In genomic region chr2:233142355-233142897, GRCh38 we compare ENCODE assay signal across 1 cellular context.
TF ChIP-seq lines count a peak whose summit lies in the region.

No MANE protein-coding gene starts in this region.

TF ChIP-seq in GM12878, 131 proteins besides CTCF, POLR2A, EP300 and RAD21 (continued from another document and continues in another):
- TF ChIP-seq, protein P1, sequence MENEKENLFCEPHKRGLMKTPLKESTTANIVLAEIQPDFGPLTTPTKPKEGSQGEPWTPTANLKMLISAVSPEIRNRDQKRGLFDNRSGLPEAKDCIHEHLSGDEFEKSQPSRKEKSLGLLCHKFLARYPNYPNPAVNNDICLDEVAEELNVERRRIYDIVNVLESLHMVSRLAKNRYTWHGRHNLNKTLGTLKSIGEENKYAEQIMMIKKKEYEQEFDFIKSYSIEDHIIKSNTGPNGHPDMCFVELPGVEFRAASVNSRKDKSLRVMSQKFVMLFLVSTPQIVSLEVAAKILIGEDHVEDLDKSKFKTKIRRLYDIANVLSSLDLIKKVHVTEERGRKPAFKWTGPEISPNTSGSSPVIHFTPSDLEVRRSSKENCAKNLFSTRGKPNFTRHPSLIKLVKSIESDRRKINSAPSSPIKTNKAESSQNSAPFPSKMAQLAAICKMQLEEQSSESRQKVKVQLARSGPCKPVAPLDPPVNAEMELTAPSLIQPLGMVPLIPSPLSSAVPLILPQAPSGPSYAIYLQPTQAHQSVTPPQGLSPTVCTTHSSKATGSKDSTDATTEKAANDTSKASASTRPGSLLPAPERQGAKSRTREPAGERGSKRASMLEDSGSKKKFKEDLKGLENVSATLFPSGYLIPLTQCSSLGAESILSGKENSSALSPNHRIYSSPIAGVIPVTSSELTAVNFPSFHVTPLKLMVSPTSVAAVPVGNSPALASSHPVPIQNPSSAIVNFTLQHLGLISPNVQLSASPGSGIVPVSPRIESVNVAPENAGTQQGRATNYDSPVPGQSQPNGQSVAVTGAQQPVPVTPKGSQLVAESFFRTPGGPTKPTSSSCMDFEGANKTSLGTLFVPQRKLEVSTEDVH (IDR thresholded peaks at IDR 0.05; ENCODE audit: low read depth, partially characterized antibody), result no peak
- TF ChIP-seq HCFC1 (IDR thresholded peaks at IDR 0.05; ENCODE audit: low read length) (no peak), FOXM1 (IDR thresholded peaks at IDR 0.05; ENCODE audit: low read depth, low read length) (0 out of 2 replicates have a peak, but pooled peaks have one; percentile 16), NR2C1 (IDR thresholded peaks at IDR 0.05) (no peak), BHLHE40 (IDR thresholded peaks at IDR 0.05; ENCODE audit: borderline replicate concordance in 1 of 2, low read depth in 2 of 2, low read length in 1 of 2) (peak; percentile 47 to 48; a peak in 2 of 4 replicates), MYC (IDR thresholded peaks at IDR 0.05; ENCODE audit: insufficient read depth, insufficient read length, insufficient replicate concordance, low read length, severe bottlenecking) (no peak), FOS (IDR thresholded peaks at IDR 0.05; ENCODE audit: borderline replicate concordance, extremely low read depth, insufficient read length) (no peak), USF2 (IDR thresholded peaks at IDR 0.05; ENCODE audit: borderline replicate concordance, low read depth, low read length) (peak; percentile 51; the same call in 1 of the 2 replicates), IKZF1 (conservative IDR thresholded peaks at IDR 0.05) (peak; percentile 72), CHD4 (IDR thresholded peaks at IDR 0.05) (no peak), KAT2A (conservative IDR thresholded peaks at IDR 0.05; ENCODE audit: control insufficient read depth, low read depth, low read length) (no peak), SREBF2 (IDR thresholded peaks at IDR 0.05; ENCODE audit: low read length) (no peak), YY1 (IDR thresholded peaks at IDR 0.05; ENCODE audit: low read depth, low read length) (peak; percentile 38; the same call in 1 of the 2 replicates), RFX5 (IDR thresholded peaks at IDR 0.05; ENCODE audit: low read depth, low read length) (no peak), JUND (IDR thresholded peaks at IDR 0.05; ENCODE audit: low read depth, low read length) (no peak), TARDBP (IDR thresholded peaks at IDR 0.05; ENCODE audit: borderline replicate concordance) (no peak), ATF2 (IDR thresholded peaks at IDR 0.05; ENCODE audit: low read length) (peak; percentile 40; the same call in 1 of the 2 replicates), EGR1 (IDR thresholded peaks at IDR 0.05; ENCODE audit: borderline replicate concordance in 1 of 2, low read depth in 2 of 2, low read length in 2 of 2) (no peak), ATF7 (IDR thresholded peaks at IDR 0.05; ENCODE audit: low read depth) (peak; percentile 53), ZNF274 (IDR thresholded peaks at IDR 0.05; ENCODE audit: insufficient read depth, insufficient read length) (no peak), IKZF2 (IDR thresholded peaks at IDR 0.05) (peak; percentile 73 to 76; a peak in 2 of 4 replicates), TAF1 (IDR thresholded peaks at IDR 0.05; ENCODE audit: borderline replicate concordance, low read depth, low read length) (0 out of 2 replicates have a peak, but pooled peaks have one; percentile 20), NFYA (IDR thresholded peaks at IDR 0.05; ENCODE audit: borderline replicate concordance, low read depth, low read length) (no peak), CHD2 (IDR thresholded peaks at IDR 0.05; ENCODE audit: borderline replicate concordance, low read depth, low read length) (peak; percentile 80), NR2C2 (IDR thresholded peaks at IDR 0.05; ENCODE audit: borderline replicate concordance, control insufficient read depth, insufficient read length, low read depth) (no peak), ZNF207 (IDR thresholded peaks at IDR 0.05; ENCODE audit: borderline replicate concordance) (no peak), WRNIP1 (IDR thresholded peaks at IDR 0.05; ENCODE audit: borderline replicate concordance, low read depth, low read length) (no peak)
- TF ChIP-seq, protein P2, sequence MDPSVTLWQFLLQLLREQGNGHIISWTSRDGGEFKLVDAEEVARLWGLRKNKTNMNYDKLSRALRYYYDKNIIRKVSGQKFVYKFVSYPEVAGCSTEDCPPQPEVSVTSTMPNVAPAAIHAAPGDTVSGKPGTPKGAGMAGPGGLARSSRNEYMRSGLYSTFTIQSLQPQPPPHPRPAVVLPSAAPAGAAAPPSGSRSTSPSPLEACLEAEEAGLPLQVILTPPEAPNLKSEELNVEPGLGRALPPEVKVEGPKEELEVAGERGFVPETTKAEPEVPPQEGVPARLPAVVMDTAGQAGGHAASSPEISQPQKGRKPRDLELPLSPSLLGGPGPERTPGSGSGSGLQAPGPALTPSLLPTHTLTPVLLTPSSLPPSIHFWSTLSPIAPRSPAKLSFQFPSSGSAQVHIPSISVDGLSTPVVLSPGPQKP (IDR thresholded peaks at IDR 0.05; ENCODE audit: low read depth, low read length), result no peak; the same call in 1 of the 2 replicates
- TF ChIP-seq, protein P3, sequence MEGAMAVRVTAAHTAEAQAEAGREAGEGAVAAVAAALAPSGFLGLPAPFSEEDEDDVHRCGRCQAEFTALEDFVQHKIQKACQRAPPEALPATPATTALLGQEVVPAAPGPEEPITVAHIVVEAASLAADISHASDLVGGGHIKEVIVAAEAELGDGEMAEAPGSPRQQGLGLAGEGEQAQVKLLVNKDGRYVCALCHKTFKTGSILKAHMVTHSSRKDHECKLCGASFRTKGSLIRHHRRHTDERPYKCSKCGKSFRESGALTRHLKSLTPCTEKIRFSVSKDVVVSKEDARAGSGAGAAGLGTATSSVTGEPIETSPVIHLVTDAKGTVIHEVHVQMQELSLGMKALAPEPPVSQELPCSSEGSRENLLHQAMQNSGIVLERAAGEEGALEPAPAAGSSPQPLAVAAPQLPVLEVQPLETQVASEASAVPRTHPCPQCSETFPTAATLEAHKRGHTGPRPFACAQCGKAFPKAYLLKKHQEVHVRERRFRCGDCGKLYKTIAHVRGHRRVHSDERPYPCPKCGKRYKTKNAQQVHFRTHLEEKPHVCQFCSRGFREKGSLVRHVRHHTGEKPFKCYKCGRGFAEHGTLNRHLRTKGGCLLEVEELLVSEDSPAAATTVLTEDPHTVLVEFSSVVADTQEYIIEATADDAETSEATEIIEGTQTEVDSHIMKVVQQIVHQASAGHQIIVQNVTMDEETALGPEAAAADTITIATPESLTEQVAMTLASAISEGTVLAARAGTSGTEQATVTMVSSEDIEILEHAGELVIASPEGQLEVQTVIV (IDR thresholded peaks at IDR 0.05; ENCODE audit: borderline replicate concordance, partially characterized antibody), result no peak
- TF ChIP-seq, protein P4, sequence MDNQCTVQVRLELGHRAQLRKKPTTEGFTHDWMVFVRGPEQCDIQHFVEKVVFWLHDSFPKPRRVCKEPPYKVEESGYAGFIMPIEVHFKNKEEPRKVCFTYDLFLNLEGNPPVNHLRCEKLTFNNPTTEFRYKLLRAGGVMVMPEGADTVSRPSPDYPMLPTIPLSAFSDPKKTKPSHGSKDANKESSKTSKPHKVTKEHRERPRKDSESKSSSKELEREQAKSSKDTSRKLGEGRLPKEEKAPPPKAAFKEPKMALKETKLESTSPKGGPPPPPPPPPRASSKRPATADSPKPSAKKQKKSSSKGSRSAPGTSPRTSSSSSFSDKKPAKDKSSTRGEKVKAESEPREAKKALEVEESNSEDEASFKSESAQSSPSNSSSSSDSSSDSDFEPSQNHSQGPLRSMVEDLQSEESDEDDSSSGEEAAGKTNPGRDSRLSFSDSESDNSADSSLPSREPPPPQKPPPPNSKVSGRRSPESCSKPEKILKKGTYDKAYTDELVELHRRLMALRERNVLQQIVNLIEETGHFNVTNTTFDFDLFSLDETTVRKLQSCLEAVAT (IDR thresholded peaks at IDR 0.05), result peak; percentile 45
- TF ChIP-seq, protein P5, sequence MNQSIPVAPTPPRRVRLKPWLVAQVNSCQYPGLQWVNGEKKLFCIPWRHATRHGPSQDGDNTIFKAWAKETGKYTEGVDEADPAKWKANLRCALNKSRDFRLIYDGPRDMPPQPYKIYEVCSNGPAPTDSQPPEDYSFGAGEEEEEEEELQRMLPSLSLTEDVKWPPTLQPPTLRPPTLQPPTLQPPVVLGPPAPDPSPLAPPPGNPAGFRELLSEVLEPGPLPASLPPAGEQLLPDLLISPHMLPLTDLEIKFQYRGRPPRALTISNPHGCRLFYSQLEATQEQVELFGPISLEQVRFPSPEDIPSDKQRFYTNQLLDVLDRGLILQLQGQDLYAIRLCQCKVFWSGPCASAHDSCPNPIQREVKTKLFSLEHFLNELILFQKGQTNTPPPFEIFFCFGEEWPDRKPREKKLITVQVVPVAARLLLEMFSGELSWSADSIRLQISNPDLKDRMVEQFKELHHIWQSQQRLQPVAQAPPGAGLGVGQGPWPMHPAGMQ (IDR thresholded peaks at IDR 0.05; ENCODE audit: borderline replicate concordance), result no peak
- TF ChIP-seq, protein P6, sequence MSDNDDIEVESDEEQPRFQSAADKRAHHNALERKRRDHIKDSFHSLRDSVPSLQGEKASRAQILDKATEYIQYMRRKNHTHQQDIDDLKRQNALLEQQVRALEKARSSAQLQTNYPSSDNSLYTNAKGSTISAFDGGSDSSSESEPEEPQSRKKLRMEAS (IDR thresholded peaks at IDR 0.05; ENCODE audit: low read depth, low read length), result 0 out of 2 replicates have a peak, but pooled peaks have one; percentile 60
- TF ChIP-seq, protein P7, sequence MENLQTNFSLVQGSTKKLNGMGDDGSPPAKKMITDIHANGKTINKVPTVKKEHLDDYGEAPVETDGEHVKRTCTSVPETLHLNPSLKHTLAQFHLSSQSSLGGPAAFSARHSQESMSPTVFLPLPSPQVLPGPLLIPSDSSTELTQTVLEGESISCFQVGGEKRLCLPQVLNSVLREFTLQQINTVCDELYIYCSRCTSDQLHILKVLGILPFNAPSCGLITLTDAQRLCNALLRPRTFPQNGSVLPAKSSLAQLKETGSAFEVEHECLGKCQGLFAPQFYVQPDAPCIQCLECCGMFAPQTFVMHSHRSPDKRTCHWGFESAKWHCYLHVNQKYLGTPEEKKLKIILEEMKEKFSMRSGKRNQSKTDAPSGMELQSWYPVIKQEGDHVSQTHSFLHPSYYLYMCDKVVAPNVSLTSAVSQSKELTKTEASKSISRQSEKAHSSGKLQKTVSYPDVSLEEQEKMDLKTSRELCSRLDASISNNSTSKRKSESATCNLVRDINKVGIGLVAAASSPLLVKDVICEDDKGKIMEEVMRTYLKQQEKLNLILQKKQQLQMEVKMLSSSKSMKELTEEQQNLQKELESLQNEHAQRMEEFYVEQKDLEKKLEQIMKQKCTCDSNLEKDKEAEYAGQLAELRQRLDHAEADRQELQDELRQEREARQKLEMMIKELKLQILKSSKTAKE (IDR thresholded peaks at IDR 0.05; ENCODE audit: low read depth, poor library complexity, severe bottlenecking), result peak; percentile 96
- TF ChIP-seq, protein P8, sequence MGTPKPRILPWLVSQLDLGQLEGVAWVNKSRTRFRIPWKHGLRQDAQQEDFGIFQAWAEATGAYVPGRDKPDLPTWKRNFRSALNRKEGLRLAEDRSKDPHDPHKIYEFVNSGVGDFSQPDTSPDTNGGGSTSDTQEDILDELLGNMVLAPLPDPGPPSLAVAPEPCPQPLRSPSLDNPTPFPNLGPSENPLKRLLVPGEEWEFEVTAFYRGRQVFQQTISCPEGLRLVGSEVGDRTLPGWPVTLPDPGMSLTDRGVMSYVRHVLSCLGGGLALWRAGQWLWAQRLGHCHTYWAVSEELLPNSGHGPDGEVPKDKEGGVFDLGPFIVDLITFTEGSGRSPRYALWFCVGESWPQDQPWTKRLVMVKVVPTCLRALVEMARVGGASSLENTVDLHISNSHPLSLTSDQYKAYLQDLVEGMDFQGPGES (IDR thresholded peaks at IDR 0.05), result no peak
- TF ChIP-seq, protein P9, sequence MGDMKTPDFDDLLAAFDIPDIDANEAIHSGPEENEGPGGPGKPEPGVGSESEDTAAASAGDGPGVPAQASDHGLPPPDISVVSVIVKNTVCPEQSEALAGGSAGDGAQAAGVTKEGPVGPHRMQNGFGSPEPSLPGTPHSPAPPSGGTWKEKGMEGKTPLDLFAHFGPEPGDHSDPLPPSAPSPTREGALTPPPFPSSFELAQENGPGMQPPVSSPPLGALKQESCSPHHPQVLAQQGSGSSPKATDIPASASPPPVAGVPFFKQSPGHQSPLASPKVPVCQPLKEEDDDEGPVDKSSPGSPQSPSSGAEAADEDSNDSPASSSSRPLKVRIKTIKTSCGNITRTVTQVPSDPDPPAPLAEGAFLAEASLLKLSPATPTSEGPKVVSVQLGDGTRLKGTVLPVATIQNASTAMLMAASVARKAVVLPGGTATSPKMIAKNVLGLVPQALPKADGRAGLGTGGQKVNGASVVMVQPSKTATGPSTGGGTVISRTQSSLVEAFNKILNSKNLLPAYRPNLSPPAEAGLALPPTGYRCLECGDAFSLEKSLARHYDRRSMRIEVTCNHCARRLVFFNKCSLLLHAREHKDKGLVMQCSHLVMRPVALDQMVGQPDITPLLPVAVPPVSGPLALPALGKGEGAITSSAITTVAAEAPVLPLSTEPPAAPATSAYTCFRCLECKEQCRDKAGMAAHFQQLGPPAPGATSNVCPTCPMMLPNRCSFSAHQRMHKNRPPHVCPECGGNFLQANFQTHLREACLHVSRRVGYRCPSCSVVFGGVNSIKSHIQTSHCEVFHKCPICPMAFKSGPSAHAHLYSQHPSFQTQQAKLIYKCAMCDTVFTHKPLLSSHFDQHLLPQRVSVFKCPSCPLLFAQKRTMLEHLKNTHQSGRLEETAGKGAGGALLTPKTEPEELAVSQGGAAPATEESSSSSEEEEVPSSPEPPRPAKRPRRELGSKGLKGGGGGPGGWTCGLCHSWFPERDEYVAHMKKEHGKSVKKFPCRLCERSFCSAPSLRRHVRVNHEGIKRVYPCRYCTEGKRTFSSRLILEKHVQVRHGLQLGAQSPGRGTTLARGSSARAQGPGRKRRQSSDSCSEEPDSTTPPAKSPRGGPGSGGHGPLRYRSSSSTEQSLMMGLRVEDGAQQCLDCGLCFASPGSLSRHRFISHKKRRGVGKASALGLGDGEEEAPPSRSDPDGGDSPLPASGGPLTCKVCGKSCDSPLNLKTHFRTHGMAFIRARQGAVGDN (IDR thresholded peaks at IDR 0.05), result peak; percentile 81
